In genomic region chr11:95282337-95282751, GRCh38 we compare ENCODE assay signal across 12 cellular contexts. TPM values are rescaled to one million over a fixed set of nuclear protein-coding genes. Genes with fewer than 3 reads are reported as not detected.
DNase-seq lines count a peak whose midpoint lies in the region; ATAC-seq and TF ChIP-seq lines count a peak whose summit lies in the region.
"Had no signal": no experiment of that assay in that cellular context is flagged by ENCODE, and none has a peak within 500 bp of the region (broad histone marks: within the 10 kb centered on the region; RNA-seq: fewer than 3 reads in every experiment).

No MANE protein-coding gene starts in this region.

- H2BK120ac ChIP-seq in mesenchymal stem cell (ENCODE audit: low read depth, low read length) = no peak overlapping the region

- no peak overlapping the region for H3K9ac ChIP-seq in mesenchymal stem cell (ENCODE audit: low read length)

- H2BK5ac ChIP-seq in mesenchymal stem cell (ENCODE audit: low read depth, low read length, poor library complexity, severe bottlenecking) = no peak overlapping the region

- peaks cover 2% of the 10 kb centered on the region for H3K4me1 ChIP-seq in mesenchymal stem cell (ENCODE audit: control insufficient read depth, insufficient read depth, low read depth, low read length)
- peaks cover 0 to 15% (median 4%) of the 10 kb centered on the region in 4 donors for H3K4me1 ChIP-seq in tibial nerve

- no peak overlapping the region for H3K4me2 ChIP-seq in mesenchymal stem cell (ENCODE audit: low read length, poor library complexity, severe bottlenecking)

- no peak overlapping the region for H4K8ac ChIP-seq in mesenchymal stem cell (ENCODE audit: low read length)

- 11% methylated on average over 4 of the region's 4 CpGs for WGBS in mesenchymal stem cell
- WGBS in tibial nerve, 2 donors = 31 to 34% methylated on average over 4 of the region's 4 CpGs

- H3K36me3 ChIP-seq in mesenchymal stem cell (ENCODE audit: control insufficient read depth in 1 of 2, insufficient read depth in 2 of 2, low read depth in 1 of 2, low read length in 2 of 2) = no peaks in the 10 kb centered on the region
- no peaks in the 10 kb centered on the region for H3K36me3 ChIP-seq in tibial nerve

- H3K27me3 ChIP-seq in mesenchymal stem cell (ENCODE audit: control insufficient read depth in 1 of 2, insufficient read depth in 1 of 2, low read length in 2 of 2) = no peaks in the 10 kb centered on the region
- no peaks in the 10 kb centered on the region for H3K27me3 ChIP-seq in tibial nerve

- H2AFZ ChIP-seq in mesenchymal stem cell (ENCODE audit: low read depth, low read length) = no peak overlapping the region

- H3K18ac ChIP-seq in mesenchymal stem cell (ENCODE audit: low read depth in 1 of 2, low read length in 2 of 2) = no peak overlapping the region

- H3K4ac ChIP-seq in mesenchymal stem cell (ENCODE audit: low read depth in 1 of 2, low read length in 2 of 2) = no peak overlapping the region

- H3K14ac ChIP-seq in mesenchymal stem cell (ENCODE audit: low read length in 2 of 2) = no peak overlapping the region

- no peaks in the 10 kb centered on the region for H3K9me3 ChIP-seq in mesenchymal stem cell (ENCODE audit: control insufficient read depth, low read length)
- H3K9me3 ChIP-seq in tibial nerve = no peaks in the 10 kb centered on the region

- no peak overlapping the region for H2BK15ac ChIP-seq in mesenchymal stem cell (ENCODE audit: low read depth, poor library complexity, severe bottlenecking)

- H2AK5ac ChIP-seq in mesenchymal stem cell (ENCODE audit: low read length, severe bottlenecking) = no peak overlapping the region

- H3K4me3 ChIP-seq in mesenchymal stem cell (ENCODE audit: insufficient read depth in 1 of 2, low read depth in 1 of 2, low read length in 2 of 2) (no peak overlapping the region), tibial nerve (no peak overlapping the region)

- TF ChIP-seq POLR2A in GM18505 (IDR thresholded peaks at IDR 0.05; ENCODE audit: borderline replicate concordance, extremely low read depth, insufficient read depth, insufficient read length) = no peak
- no peak for TF ChIP-seq POLR2A in tibial nerve (IDR thresholded peaks at IDR 0.05)

- no peak for TF ChIP-seq CTCF in tibial nerve (IDR thresholded peaks at IDR 0.05)

- H4K91ac ChIP-seq in mesenchymal stem cell (ENCODE audit: low read length) = no peak overlapping the region

- peak in 1 of 2 donors; percentile 72 for TF ChIP-seq EP300 in tibial nerve (IDR thresholded peaks at IDR 0.05)

- no peak overlapping the region for H3K23ac ChIP-seq in mesenchymal stem cell (ENCODE audit: low read length in 2 of 2)

- DNase-seq in Ammon's horn (ENCODE audit: low spot score) (peak; percentile 40), HuH-7.5 (ENCODE audit: low spot score) (peak; percentile 52), epidermal melanocyte (ENCODE audit: insufficient read length, low spot score) (peak; percentile 23), mesenchymal stem cell (peak; percentile 88), NCI-H187 (lab: John Stamatoyannopoulos, UW) (no peak), tibial nerve (ENCODE audit: low spot score in 2 of 2) (no peak), cortex of kidney (lab: John Stamatoyannopoulos, UW) (no peak)
- DNase-seq: activated CD8-positive, alpha-beta T cell treated with anti-CD3 and anti-CD28 coated beads, Interleukin-2, amount 10 ng/mL, durations not matched to agents 7 days and 5 days; left cardiac atrium; NCI-H1417 treated with DMSO at 0.1 percent for 48 hours; stimulated activated naive CD4-positive, alpha-beta T cell treated with Interleukin-2 at 50 U/mL for 16 hours had no signal

- H3K79me1 ChIP-seq in mesenchymal stem cell (replicated peaks; ENCODE audit: low read length, poor library complexity, severe bottlenecking) = no peaks in the 10 kb centered on the region

- ATAC-seq in GM18505 (IDR thresholded peaks at IDR 0.05; ENCODE audit: unreplicated experiment) = no peak
- ATAC-seq: activated CD8-positive, alpha-beta T cell treated with anti-CD3 and anti-CD28 coated beads, Interleukin-2, amount 10 ng/mL, durations not matched to agents 7 days and 5 days had no signal

- H3K27ac ChIP-seq in mesenchymal stem cell (ENCODE audit: low read length, poor library complexity, severe bottlenecking) = no peak overlapping the region
- peak overlapping the region in 1 of 4 donors; percentile 14 for H3K27ac ChIP-seq in tibial nerve

- H2BK12ac ChIP-seq in mesenchymal stem cell (ENCODE audit: low read length in 2 of 2) = no peak overlapping the region

RNA-seq across cellular contexts. Expression of gene SESN3, which starts 51.3 kb away (rescaled TPM):
- polyA plus RNA-seq in mesenchymal stem cell (2013, experiment 1 of 2) = 13.0 TPM
- polyA plus RNA-seq in mesenchymal stem cell (2013, experiment 2 of 2) = 13.2 TPM
- 100 to 1,000 TPM in 1 of 4 donors, 10 to 100 TPM in 3; 57.9 to 106 (median 71.8) TPM for total RNA-seq in tibial nerve

Comparison
In these comparisons a context has a peak if more than half of its experiments do, and no peak if none do; other contexts are left out.
1. DNase-seq: peak in Ammon's horn (single experiment), HuH-7.5 (single experiment), epidermal melanocyte (single experiment) and mesenchymal stem cell (single experiment); none in NCI-H187 (0 of 2), tibial nerve (0 of 2) and cortex of kidney (single experiment).